ENCODE assay signal across 8 cellular contexts in genomic region chr1:225428879-225429455, GRCh38. TPM values are rescaled to one million over a fixed set of nuclear protein-coding genes. Genes with fewer than 3 reads are reported as not detected.
A peak's percentile ranks its signal among the peaks of the same experiment; 100 is the strongest.
DNase-seq lines count a peak whose midpoint lies in the region; ATAC-seq and TF ChIP-seq lines count a peak whose summit lies in the region.

No MANE protein-coding gene starts in this region.

- peak overlapping the region; percentile 89 for H3K27ac Mint-ChIP-seq in activated naive CD8-positive, alpha-beta T cell

- WGBS in upper lobe of left lung, 2 donors = 19 to 21% methylated on average over 7 of the region's 7 CpGs

- TF ChIP-seq POLR2A in upper lobe of left lung (IDR thresholded peaks at IDR 0.05) = no peak

- ATAC-seq in HG03571 (IDR thresholded peaks at IDR 0.05; ENCODE audit: unreplicated experiment) (peak; percentile 1), left lung (no peak), upper lobe of left lung (ENCODE audit: low FRiP score in 2 of 2) (peak in 1 of 2 donors; percentile 3), GM18502 (IDR thresholded peaks at IDR 0.05; ENCODE audit: poor library complexity, unreplicated experiment) (no peak), GM19452 (IDR thresholded peaks at IDR 0.05; ENCODE audit: unreplicated experiment) (no peak)

- H3K27me3 ChIP-seq in left lung (no peaks in the 10 kb centered on the region), upper lobe of left lung (no peaks in the 10 kb centered on the region)

- TF ChIP-seq EP300 in upper lobe of left lung (IDR thresholded peaks at IDR 0.05) = no peak

- TF ChIP-seq CTCF in left lung (IDR thresholded peaks at IDR 0.05) (no peak), upper lobe of left lung (IDR thresholded peaks at IDR 0.05) (no peak)

- H3K36me3 ChIP-seq in left lung (no peaks in the 10 kb centered on the region), upper lobe of left lung (no peaks in the 10 kb centered on the region)

- peaks cover 15 to 41% of the 10 kb centered on the region in 2 donors for H3K4me1 ChIP-seq in left lung
- H3K4me1 ChIP-seq in upper lobe of left lung = peaks cover 16 to 37% (median 28%) of the 10 kb centered on the region in 4 donors

- H3K27me3 Mint-ChIP-seq in activated naive CD8-positive, alpha-beta T cell = no peaks in the 10 kb centered on the region

- H3K4me3 Mint-ChIP-seq in activated naive CD8-positive, alpha-beta T cell = peak overlapping the region; percentile 90

- H3K4me3 ChIP-seq in left lung (peak overlapping the region; percentile 90 to 99), upper lobe of left lung (peak overlapping the region; percentile 58 to 98 (median 80))

- no peaks in the 10 kb centered on the region for H3K9me3 Mint-ChIP-seq in activated naive CD8-positive, alpha-beta T cell (ENCODE audit: low read depth)

- peaks cover 44% of the 10 kb centered on the region for H3K4me1 Mint-ChIP-seq in activated naive CD8-positive, alpha-beta T cell (ENCODE audit: low read depth)

- H3K27ac ChIP-seq in left lung = peak overlapping the region; percentile 91 to 96
- peak overlapping the region; percentile 85 to 98 (median 92) for H3K27ac ChIP-seq in upper lobe of left lung

- in situ Hi-C loops in G401 (cut with HindIII; ENCODE audit: low sequenced_read_pairs) = no loop called here

- H3K9me3 ChIP-seq in left lung = no peaks in the 10 kb centered on the region
- no peaks in the 10 kb centered on the region for H3K9me3 ChIP-seq in upper lobe of left lung

- DNase-seq in G401 (ENCODE audit: low spot score) (peak; percentile 15), left lung (no peak), upper lobe of left lung (no peak), midbrain (lab: John Stamatoyannopoulos, UW) (no peak)

- H3K36me3 Mint-ChIP-seq in activated naive CD8-positive, alpha-beta T cell = no peaks in the 10 kb centered on the region

- intact Hi-C loops in left lung (cut with DNase I) = no loop called here

RNA-seq across cellular contexts. Expression of gene LBR, which starts 1.1 kb away (rescaled TPM):
- 31.6 and 49.1 TPM in 2 replicates for total RNA-seq in G401 (2014; rRNA removed; shearing (Covaris generic))
- total RNA-seq in left lung (10 to 100 TPM; 42.4 to 75.0 TPM), upper lobe of left lung (10 to 100 TPM; 32.8 to 50.3 (median 40.1) TPM)
